Comparison of ENCODE assay signal across 1 cellular context in genomic region chr6:39555136-39555535, GRCh38.
TF ChIP-seq lines count a peak whose summit lies in the region.

No MANE protein-coding gene starts in this region.

TF ChIP-seq in GM12878, 131 proteins besides CTCF, POLR2A, EP300 and RAD21 (continued from another document):
- TF ChIP-seq REST (IDR thresholded peaks at IDR 0.05; ENCODE audit: low read depth, low read length) (no peak), KDM1A (IDR thresholded peaks at IDR 0.05; ENCODE audit: borderline replicate concordance) (no peak), PBX3 (IDR thresholded peaks at IDR 0.05; ENCODE audit: insufficient replicate concordance, low read depth, low read length) (no peak), STAT3 (IDR thresholded peaks at IDR 0.05; ENCODE audit: low read depth, low read length) (no peak)
